ENCODE assay signal across 14 cellular contexts in genomic region chr17:78797691-78798585, GRCh38. TPM values are rescaled to one million over a fixed set of nuclear protein-coding genes. Genes with fewer than 3 reads are reported as not detected.
DNase-seq lines count a peak whose midpoint lies in the region; ATAC-seq, FAIRE-seq and TF ChIP-seq lines count a peak whose summit lies in the region.
"Had no signal": no experiment of that assay in that cellular context is flagged by ENCODE, and none has a peak within 500 bp of the region (broad histone marks: within the 10 kb centered on the region; RNA-seq: fewer than 3 reads in every experiment).

No MANE protein-coding gene starts in this region.

- no peak for TF ChIP-seq POLR2A in H54 (IDR thresholded peaks at IDR 0.05; ENCODE audit: low read depth, low read length)

- peaks cover 72% of the 10 kb centered on the region for H3K4me1 Mint-ChIP-seq in activated naive CD4-positive, alpha-beta T cell treated with anti-CD3 and anti-CD28 coated beads, Interleukin-2, amount 50 U/mL, for 24 hours
- H3K4me1 Mint-ChIP-seq in T-helper 17 cell = peaks cover 63% of the 10 kb centered on the region
- H3K4me1 Mint-ChIP-seq in endothelial cell (ENCODE audit: unreplicated experiment) = peaks cover 31% of the 10 kb centered on the region
- H3K4me1 Mint-ChIP-seq in stimulated activated effector memory CD8-positive, alpha-beta T cell treated with anti-CD3 and anti-CD28 coated beads, Interleukin-12 subunit alpha, Interleukin-12 subunit beta, amount 100 ng/mL, for 72 hours = peaks cover 76% of the 10 kb centered on the region

- no peaks in the 10 kb centered on the region for H3K27me3 Mint-ChIP-seq in activated naive CD4-positive, alpha-beta T cell treated with anti-CD3 and anti-CD28 coated beads, Interleukin-2, amount 50 U/mL, for 24 hours
- no peaks in the 10 kb centered on the region for H3K27me3 Mint-ChIP-seq in T-helper 17 cell
- H3K27me3 Mint-ChIP-seq in endothelial cell (ENCODE audit: unreplicated experiment) = peaks cover 9% of the 10 kb centered on the region

- no peaks in the 10 kb centered on the region for H3K9me3 ChIP-seq in T-helper 17 cell (ENCODE audit: control insufficient read depth, low read length, poor library complexity, severe bottlenecking)

- H3K27ac Mint-ChIP-seq in activated naive CD4-positive, alpha-beta T cell treated with anti-CD3 and anti-CD28 coated beads, Interleukin-2, amount 50 U/mL, for 24 hours = peak overlapping the region; percentile 91
- H3K27ac Mint-ChIP-seq in T-helper 17 cell = peak overlapping the region; percentile 99
- H3K27ac Mint-ChIP-seq in endothelial cell (ENCODE audit: unreplicated experiment) = peak overlapping the region; percentile 28
- peak overlapping the region; percentile 92 for H3K27ac Mint-ChIP-seq in stimulated activated effector memory CD8-positive, alpha-beta T cell treated with anti-CD3 and anti-CD28 coated beads, Interleukin-12 subunit alpha, Interleukin-12 subunit beta, amount 100 ng/mL, for 72 hours

- TF ChIP-seq CTCF in endothelial cell (IDR thresholded peaks at IDR 0.05; ENCODE audit: unreplicated experiment) = no peak
- TF ChIP-seq CTCF in GM13977 (IDR thresholded peaks at IDR 0.05; ENCODE audit: extremely low read depth, insufficient read depth, missing control alignments) = no peak

- in situ Hi-C loops in GM13977 (cut with MboI; ENCODE audit: low pct_unique_long_range_greater_than_20kb, low sequenced_read_pairs, unreplicated experiment) = no loop called here

- ATAC-seq in T-helper 17 cell (no peak), GM21576 (IDR thresholded peaks at IDR 0.05; ENCODE audit: unreplicated experiment) (no peak)
- ATAC-seq in stimulated activated effector memory CD8-positive, alpha-beta T cell treated with anti-CD3 and anti-CD28 coated beads, Interleukin-12 subunit alpha, Interleukin-12 subunit beta, amount 100 ng/mL, for 72 hours = peak; percentile 67

- FAIRE-seq in H54 (lab: Jason Lieb, UNC) = no peak
- FAIRE-seq: D721Med, endometrium, frontal cortex had no signal

- DNase-seq in activated naive CD4-positive, alpha-beta T cell (lab: John Stamatoyannopoulos, UW) = no peak
- DNase-seq in T-helper 17 cell = no peak
- DNase-seq in endothelial cell (ENCODE audit: low spot score) = no peak
- no peak for DNase-seq in stimulated activated effector memory CD8-positive, alpha-beta T cell treated with anti-CD3 and anti-CD28 coated beads, Interleukin-12 subunit alpha, Interleukin-12 subunit beta, amount 100 ng/mL, for 72 hours (ENCODE audit: low spot score in 2 of 2)
- DNase-seq in GM13977 (ENCODE audit: low spot score) = no peak
- DNase-seq in H54 (ENCODE audit: insufficient read length, low spot score) = no peak
- DNase-seq: activated effector memory CD4-positive, alpha-beta T cell treated with anti-CD3 and anti-CD28 coated beads, Interleukin-2, amount 50 U/mL, for 16 hours; NCI-H2107 had no signal

- no peaks in the 10 kb centered on the region for H3K9me3 Mint-ChIP-seq in activated naive CD4-positive, alpha-beta T cell treated with anti-CD3 and anti-CD28 coated beads, Interleukin-2, amount 50 U/mL, for 24 hours
- H3K9me3 Mint-ChIP-seq in endothelial cell (ENCODE audit: unreplicated experiment) = no peaks in the 10 kb centered on the region
- H3K9me3 Mint-ChIP-seq in stimulated activated effector memory CD8-positive, alpha-beta T cell treated with anti-CD3 and anti-CD28 coated beads, Interleukin-12 subunit alpha, Interleukin-12 subunit beta, amount 100 ng/mL, for 72 hours = no peaks in the 10 kb centered on the region
- H3K9me3 Mint-ChIP-seq: nephron had no signal

- peaks cover 34% of the 10 kb centered on the region for H3K36me3 Mint-ChIP-seq in activated naive CD4-positive, alpha-beta T cell treated with anti-CD3 and anti-CD28 coated beads, Interleukin-2, amount 50 U/mL, for 24 hours
- H3K36me3 Mint-ChIP-seq in T-helper 17 cell (ENCODE audit: low read depth) = peaks cover 29% of the 10 kb centered on the region
- peaks cover 51% of the 10 kb centered on the region for H3K36me3 Mint-ChIP-seq in endothelial cell (ENCODE audit: low read depth, unreplicated experiment)
- H3K36me3 Mint-ChIP-seq in stimulated activated effector memory CD8-positive, alpha-beta T cell treated with anti-CD3 and anti-CD28 coated beads, Interleukin-12 subunit alpha, Interleukin-12 subunit beta, amount 100 ng/mL, for 72 hours = peaks cover 95% of the 10 kb centered on the region

- H3K4me3 Mint-ChIP-seq in activated naive CD4-positive, alpha-beta T cell treated with anti-CD3 and anti-CD28 coated beads, Interleukin-2, amount 50 U/mL, for 24 hours = no peak overlapping the region
- H3K4me3 Mint-ChIP-seq in T-helper 17 cell = peak overlapping the region; percentile 64
- H3K4me3 Mint-ChIP-seq in endothelial cell (ENCODE audit: unreplicated experiment) = peak overlapping the region; percentile 56
- H3K4me3 Mint-ChIP-seq in stimulated activated effector memory CD8-positive, alpha-beta T cell treated with anti-CD3 and anti-CD28 coated beads, Interleukin-12 subunit alpha, Interleukin-12 subunit beta, amount 100 ng/mL, for 72 hours = peak overlapping the region; percentile 61
- H3K4me3 Mint-ChIP-seq: nephron had no signal

RNA-seq across cellular contexts. Expression of gene CYTH1, which starts 15.9 kb away (rescaled TPM):
- total RNA-seq in T-helper 17 cell = 100 to 1,000 TPM; 462 to 497 TPM
- total RNA-seq in endothelial cell (ENCODE audit: unreplicated experiment) = 73.3 TPM

RNA-seq across cellular contexts. Expression of gene USP36, which starts 42.7 kb away (rescaled TPM):
- total RNA-seq in T-helper 17 cell (100 to 1,000 TPM; 418 to 474 TPM), endothelial cell (ENCODE audit: unreplicated experiment) (56.7 TPM)

Comparison
In these comparisons a context has a peak if more than half of its experiments do, and no peak if none do; other contexts are left out.
1. H3K27ac Mint-ChIP-seq: peak in every context shown above with its lines; median percentile 99 in T-helper 17 cell; 92 in stimulated activated effector memory CD8-positive, alpha-beta T cell treated with anti-CD3 and anti-CD28 coated beads, Interleukin-12 subunit alpha, Interleukin-12 subunit beta, amount 100 ng/mL, for 72 hours; 91 in activated naive CD4-positive, alpha-beta T cell treated with anti-CD3 and anti-CD28 coated beads, Interleukin-2, amount 50 U/mL, for 24 hours; 28 in endothelial cell.